ENCODE assay signal across 13 cellular contexts in genomic region chr9:34983209-34983608, GRCh38. TPM values are rescaled to one million over a fixed set of nuclear protein-coding genes. Genes with fewer than 3 reads are reported as not detected.
DNase-seq lines count a peak whose midpoint lies in the region; ATAC-seq and TF ChIP-seq lines count a peak whose summit lies in the region.
"Had no signal": no experiment of that assay in that cellular context is flagged by ENCODE, and none has a peak within 500 bp of the region (broad histone marks: within the 10 kb centered on the region; RNA-seq: fewer than 3 reads in every experiment).

No MANE protein-coding gene starts in this region.

- no peak overlapping the region for H4K8ac ChIP-seq in mesendoderm (ENCODE audit: low read depth, low read length)

- H3K4me3 ChIP-seq in Jurkat, Clone E6-1 (ENCODE audit: low read length): no peak overlapping the region
- H3K4me3 ChIP-seq in mesendoderm (ENCODE audit: low read length): no peak overlapping the region
- H3K4me3 ChIP-seq in WERI-Rb-1 (ENCODE audit: low read depth, low read length): no peak overlapping the region
- H3K4me3 ChIP-seq: adrenal gland, tibial artery had no signal

- H3K27me3 ChIP-seq in mesendoderm (ENCODE audit: insufficient read depth, low read length, poor library complexity): no peaks in the 10 kb centered on the region
- H3K27me3 ChIP-seq in WERI-Rb-1 (ENCODE audit: insufficient read depth, low read depth, severe bottlenecking): no peaks in the 10 kb centered on the region
- H3K27me3 ChIP-seq: adrenal gland, tibial artery had no signal

- H3K56ac ChIP-seq in mesendoderm (ENCODE audit: low read length): no peak overlapping the region

- no peak overlapping the region for H4K5ac ChIP-seq in mesendoderm (ENCODE audit: low read length)

- no peak overlapping the region for H2BK15ac ChIP-seq in mesendoderm (replicated peaks; ENCODE audit: low read depth)

- H2BK120ac ChIP-seq in mesendoderm (ENCODE audit: low read depth, low read length): no peak overlapping the region

- no peak overlapping the region for H3K18ac ChIP-seq in mesendoderm (ENCODE audit: low read length)

- no peak overlapping the region for H3K4me3 Mint-ChIP-seq in mesothelial cell of epicardium

- H3K79me2 ChIP-seq in mesendoderm (ENCODE audit: control insufficient read depth, insufficient read depth, low read length): no peaks in the 10 kb centered on the region

- H3K4me1 ChIP-seq in mesendoderm (ENCODE audit: control insufficient read depth, low read depth, low read length): no peaks in the 10 kb centered on the region
- H3K4me1 ChIP-seq: adrenal gland had no signal

- H3K79me1 ChIP-seq in mesendoderm (ENCODE audit: low read length): no peaks in the 10 kb centered on the region

- no peaks in the 10 kb centered on the region for H3K36me3 Mint-ChIP-seq in mesothelial cell of epicardium

- DNase-seq in Jurkat, Clone E6-1 (ENCODE audit: low read depth, low spot score): peak; percentile 91
- DNase-seq in germinal center (ENCODE audit: low spot score): peak; percentile 23
- DNase-seq in mesendoderm: no peak
- no peak for DNase-seq in mesothelial cell of epicardium (ENCODE audit: low spot score in 2 of 2, unreplicated experiment in 2 of 2)
- DNase-seq in WERI-Rb-1: no peak
- DNase-seq: adrenal gland; stimulated activated CD4-positive, alpha-beta T cell treated with anti-CD3 and anti-CD28 coated beads, Interleukin-4, amount 100 ng/mL, for 4 hours had no signal

- H3K27ac ChIP-seq in mesendoderm (ENCODE audit: low read depth, low read length) (no peak overlapping the region), WERI-Rb-1 (no peak overlapping the region)
- H3K27ac ChIP-seq: KMS-11, tibial artery, VCaP had no signal

- no peak overlapping the region for H2BK5ac ChIP-seq in mesendoderm (ENCODE audit: low read length)

- no peaks in the 10 kb centered on the region for H3K9me3 Mint-ChIP-seq in mesothelial cell of epicardium

- no peak overlapping the region for H3K9ac ChIP-seq in mesendoderm (ENCODE audit: low read length)
- H3K9ac ChIP-seq: KMS-11 had no signal

- H3K9me3 ChIP-seq in WERI-Rb-1 (ENCODE audit: severe bottlenecking): no peaks in the 10 kb centered on the region
- H3K9me3 ChIP-seq: adrenal gland, tibial artery had no signal

- H3K4me1 Mint-ChIP-seq in mesothelial cell of epicardium: peaks cover 4% of the 10 kb centered on the region

- WGBS in mesendoderm (ENCODE audit: extremely low coverage, insufficient coverage, low lambda C conversion rate): no CpG with 5 or more reads among the region's 2 CpGs

- H3K23ac ChIP-seq in mesendoderm (ENCODE audit: low read length): no peak overlapping the region

- H3K4me2 ChIP-seq in mesendoderm (ENCODE audit: low read length): no peak overlapping the region
- H3K4me2 ChIP-seq: KMS-11 had no signal

- no peak overlapping the region for H2AK5ac ChIP-seq in mesendoderm (ENCODE audit: low read length)

- H3K27ac Mint-ChIP-seq in mesothelial cell of epicardium: no peak overlapping the region

- peak; percentile 51 for ATAC-seq in GM18519 (IDR thresholded peaks at IDR 0.05; ENCODE audit: low FRiP score, unreplicated experiment)
- ATAC-seq in GM21723 (IDR thresholded peaks at IDR 0.05; ENCODE audit: unreplicated experiment): peak; percentile 62
- no peak for ATAC-seq in GM21360 (IDR thresholded peaks at IDR 0.05; ENCODE audit: unreplicated experiment)

- TF ChIP-seq CTCF in mesothelial cell of epicardium (IDR thresholded peaks at IDR 0.05; ENCODE audit: unreplicated experiment): no peak
- TF ChIP-seq CTCF in WERI-Rb-1 (IDR thresholded peaks at IDR 0.05; ENCODE audit: low read depth, low read length): no peak

- peaks cover 27% of the 10 kb centered on the region for H3K27me3 Mint-ChIP-seq in mesothelial cell of epicardium (ENCODE audit: low read depth)

- H3K36me3 ChIP-seq in mesendoderm (ENCODE audit: control insufficient read depth, insufficient read depth, low read length): no peaks in the 10 kb centered on the region
- no peaks in the 10 kb centered on the region for H3K36me3 ChIP-seq in WERI-Rb-1
- H3K36me3 ChIP-seq: adrenal gland, tibial artery had no signal

- no peak overlapping the region for H3K4ac ChIP-seq in mesendoderm (ENCODE audit: low read depth, low read length)

RNA-seq across cellular contexts. Expression of gene DNAJB5, which starts 6.3 kb away (rescaled TPM):
- 15.2 TPM for polyA plus RNA-seq in Jurkat, Clone E6-1 (2012; ENCODE audit: insufficient read depth, insufficient read length)
- 24.8 TPM for polyA plus RNA-seq in mesendoderm (2013, experiment 1 of 2)
- 25.9 TPM for polyA plus RNA-seq in mesendoderm (2013, experiment 2 of 2)
- 15.4 to 18.4 TPM (median 16.4 TPM) in 3 replicates for total RNA-seq in mesothelial cell of epicardium

RNA-seq across cellular contexts. Expression of gene PHF24, which starts 25.1 kb away (rescaled TPM):
- 0.90 TPM for polyA plus RNA-seq in Jurkat, Clone E6-1 (2012; ENCODE audit: insufficient read depth, insufficient read length)
- polyA plus RNA-seq in mesendoderm (2013, experiment 1 of 2): 0.11 TPM
- polyA plus RNA-seq in mesendoderm (2013, experiment 2 of 2): 0.11 TPM
- 0.62 to 0.99 TPM (median 0.83 TPM) in 3 replicates for total RNA-seq in mesothelial cell of epicardium

Comparison
In these comparisons a context has a peak if more than half of its experiments do, and no peak if none do; other contexts are left out.
1. DNase-seq: peak in Jurkat, Clone E6-1 (single experiment) and germinal center (single experiment); none in mesendoderm (single experiment), mesothelial cell of epicardium (0 of 2) and WERI-Rb-1 (single experiment).